ENCODE assay signal across 1 cellular context in the genomic region with DNA sequence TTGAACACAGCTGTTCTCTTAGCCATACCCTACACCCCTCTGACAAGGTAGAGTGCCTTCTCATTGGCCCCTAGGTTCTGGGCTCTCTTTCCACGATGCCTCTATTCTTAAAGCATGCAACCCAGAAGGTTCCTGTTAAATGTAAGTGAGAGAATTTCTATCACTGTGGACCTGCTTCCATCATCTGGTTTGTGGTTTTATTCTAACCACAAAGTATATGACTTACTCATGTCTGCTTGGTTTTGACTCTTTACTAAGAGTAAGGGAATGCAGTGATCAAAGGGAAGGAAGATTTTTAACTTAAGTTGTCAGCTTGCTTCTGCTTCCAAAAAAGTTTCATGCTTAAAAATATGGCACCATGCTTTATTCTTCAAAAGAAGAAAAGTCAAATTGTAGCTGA.
TF ChIP-seq lines count a peak whose summit lies in the region.

No MANE protein-coding gene starts in this region.

TF ChIP-seq in GM23338, 12 proteins besides CTCF, POLR2A, EP300 and RAD21 (continued from another document):
- TF ChIP-seq ZNF462 (CRISPR knock-in tag; IDR thresholded peaks at IDR 0.05) (no peak), JUNB (IDR thresholded peaks at IDR 0.05; ENCODE audit: unreplicated experiment) (no peak), ZNF114 (CRISPR knock-in tag; IDR thresholded peaks at IDR 0.05) (no peak), POLR2AphosphoS5 (IDR thresholded peaks at IDR 0.05; ENCODE audit: low read depth) (no peak)
TF ChIP-seq in GM23338: peak in this region for 0.
